Comparison of ENCODE assay signal across 1 cellular context in the genomic region with DNA sequence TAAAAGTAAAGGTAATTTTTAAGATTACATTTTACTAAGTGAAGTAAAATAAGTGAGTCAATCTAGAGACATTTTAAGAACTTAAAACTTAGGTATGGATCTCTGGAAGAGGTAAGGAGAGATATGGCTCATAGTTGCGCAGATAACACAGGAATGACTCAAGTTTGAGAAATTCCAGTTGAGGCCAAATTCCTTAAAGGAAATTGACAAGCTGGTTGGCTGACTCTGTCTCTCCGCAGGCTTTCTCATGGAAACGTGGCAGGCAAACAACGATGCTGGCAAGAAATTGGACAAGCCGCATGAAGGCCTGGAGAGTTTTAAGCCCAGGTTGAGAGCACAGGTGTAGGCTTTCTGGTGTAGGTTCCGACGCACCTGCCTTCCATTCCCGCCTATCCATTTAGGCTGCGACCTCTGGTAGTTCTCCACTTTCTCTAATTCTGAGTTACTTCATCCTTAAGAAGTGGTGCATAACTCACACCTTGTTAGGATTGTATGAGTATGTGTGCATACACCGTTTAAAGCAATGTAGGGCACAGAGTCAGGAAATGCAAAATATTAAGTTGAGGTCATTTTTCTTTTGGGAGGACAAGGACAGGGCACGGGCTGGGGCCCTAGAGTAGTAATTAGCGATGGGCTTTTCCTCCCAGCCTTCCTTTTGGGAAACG.
A peak's percentile ranks its signal among the peaks of the same experiment; 100 is the strongest.
TF ChIP-seq lines count a peak whose summit lies in the region.

No MANE protein-coding gene starts in this region.

TF ChIP-seq in SK-N-SH, 30 proteins besides CTCF, POLR2A, EP300 and RAD21 (continued from another document):
- TF ChIP-seq, protein P1, sequence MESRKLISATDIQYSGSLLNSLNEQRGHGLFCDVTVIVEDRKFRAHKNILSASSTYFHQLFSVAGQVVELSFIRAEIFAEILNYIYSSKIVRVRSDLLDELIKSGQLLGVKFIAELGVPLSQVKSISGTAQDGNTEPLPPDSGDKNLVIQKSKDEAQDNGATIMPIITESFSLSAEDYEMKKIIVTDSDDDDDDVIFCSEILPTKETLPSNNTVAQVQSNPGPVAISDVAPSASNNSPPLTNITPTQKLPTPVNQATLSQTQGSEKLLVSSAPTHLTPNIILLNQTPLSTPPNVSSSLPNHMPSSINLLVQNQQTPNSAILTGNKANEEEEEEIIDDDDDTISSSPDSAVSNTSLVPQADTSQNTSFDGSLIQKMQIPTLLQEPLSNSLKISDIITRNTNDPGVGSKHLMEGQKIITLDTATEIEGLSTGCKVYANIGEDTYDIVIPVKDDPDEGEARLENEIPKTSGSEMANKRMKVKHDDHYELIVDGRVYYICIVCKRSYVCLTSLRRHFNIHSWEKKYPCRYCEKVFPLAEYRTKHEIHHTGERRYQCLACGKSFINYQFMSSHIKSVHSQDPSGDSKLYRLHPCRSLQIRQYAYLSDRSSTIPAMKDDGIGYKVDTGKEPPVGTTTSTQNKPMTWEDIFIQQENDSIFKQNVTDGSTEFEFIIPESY (IDR thresholded peaks at IDR 0.05; ENCODE audit: borderline replicate concordance, low read depth), result no peak
- peak; percentile 83 for TF ChIP-seq NFIC (IDR thresholded peaks at IDR 0.05; ENCODE audit: borderline replicate concordance)
- TF ChIP-seq CHD2 (IDR thresholded peaks at IDR 0.05; ENCODE audit: low read length, partially characterized antibody), result no peak
- no peak for TF ChIP-seq ELF1 (IDR thresholded peaks at IDR 0.05)
- no peak for TF ChIP-seq GATA2 (CRISPR knock-in tag; IDR thresholded peaks at IDR 0.05)
- peak; percentile 92 for TF ChIP-seq JUND (IDR thresholded peaks at IDR 0.05)
- no peak for TF ChIP-seq POLR2AphosphoS5 (IDR thresholded peaks at IDR 0.05; ENCODE audit: low read depth, low read length)
- no peak for TF ChIP-seq NRF1 (IDR thresholded peaks at IDR 0.05; ENCODE audit: low read depth, low read length)
- no peak for TF ChIP-seq RCOR1 (IDR thresholded peaks at IDR 0.05; ENCODE audit: low read length)
- TF ChIP-seq, protein P2, sequence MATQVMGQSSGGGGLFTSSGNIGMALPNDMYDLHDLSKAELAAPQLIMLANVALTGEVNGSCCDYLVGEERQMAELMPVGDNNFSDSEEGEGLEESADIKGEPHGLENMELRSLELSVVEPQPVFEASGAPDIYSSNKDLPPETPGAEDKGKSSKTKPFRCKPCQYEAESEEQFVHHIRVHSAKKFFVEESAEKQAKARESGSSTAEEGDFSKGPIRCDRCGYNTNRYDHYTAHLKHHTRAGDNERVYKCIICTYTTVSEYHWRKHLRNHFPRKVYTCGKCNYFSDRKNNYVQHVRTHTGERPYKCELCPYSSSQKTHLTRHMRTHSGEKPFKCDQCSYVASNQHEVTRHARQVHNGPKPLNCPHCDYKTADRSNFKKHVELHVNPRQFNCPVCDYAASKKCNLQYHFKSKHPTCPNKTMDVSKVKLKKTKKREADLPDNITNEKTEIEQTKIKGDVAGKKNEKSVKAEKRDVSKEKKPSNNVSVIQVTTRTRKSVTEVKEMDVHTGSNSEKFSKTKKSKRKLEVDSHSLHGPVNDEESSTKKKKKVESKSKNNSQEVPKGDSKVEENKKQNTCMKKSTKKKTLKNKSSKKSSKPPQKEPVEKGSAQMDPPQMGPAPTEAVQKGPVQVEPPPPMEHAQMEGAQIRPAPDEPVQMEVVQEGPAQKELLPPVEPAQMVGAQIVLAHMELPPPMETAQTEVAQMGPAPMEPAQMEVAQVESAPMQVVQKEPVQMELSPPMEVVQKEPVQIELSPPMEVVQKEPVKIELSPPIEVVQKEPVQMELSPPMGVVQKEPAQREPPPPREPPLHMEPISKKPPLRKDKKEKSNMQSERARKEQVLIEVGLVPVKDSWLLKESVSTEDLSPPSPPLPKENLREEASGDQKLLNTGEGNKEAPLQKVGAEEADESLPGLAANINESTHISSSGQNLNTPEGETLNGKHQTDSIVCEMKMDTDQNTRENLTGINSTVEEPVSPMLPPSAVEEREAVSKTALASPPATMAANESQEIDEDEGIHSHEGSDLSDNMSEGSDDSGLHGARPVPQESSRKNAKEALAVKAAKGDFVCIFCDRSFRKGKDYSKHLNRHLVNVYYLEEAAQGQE (IDR thresholded peaks at IDR 0.05; ENCODE audit: low read depth, low read length), result no peak
- TF ChIP-seq, protein P3, sequence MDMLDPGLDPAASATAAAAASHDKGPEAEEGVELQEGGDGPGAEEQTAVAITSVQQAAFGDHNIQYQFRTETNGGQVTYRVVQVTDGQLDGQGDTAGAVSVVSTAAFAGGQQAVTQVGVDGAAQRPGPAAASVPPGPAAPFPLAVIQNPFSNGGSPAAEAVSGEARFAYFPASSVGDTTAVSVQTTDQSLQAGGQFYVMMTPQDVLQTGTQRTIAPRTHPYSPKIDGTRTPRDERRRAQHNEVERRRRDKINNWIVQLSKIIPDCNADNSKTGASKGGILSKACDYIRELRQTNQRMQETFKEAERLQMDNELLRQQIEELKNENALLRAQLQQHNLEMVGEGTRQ (IDR thresholded peaks at IDR 0.05; ENCODE audit: borderline replicate concordance, low read depth, low read length), result no peak
- TF ChIP-seq FOXM1 (IDR thresholded peaks at IDR 0.05; ENCODE audit: low read depth), result no peak
- no peak for TF ChIP-seq MEF2A (IDR thresholded peaks at IDR 0.05; ENCODE audit: borderline replicate concordance, low read depth)
- no peak for TF ChIP-seq SMC3 (IDR thresholded peaks at IDR 0.05; ENCODE audit: low read depth, low read length)
- TF ChIP-seq RFX5 (IDR thresholded peaks at IDR 0.05; ENCODE audit: low read length), result no peak
- TF ChIP-seq, protein P4, sequence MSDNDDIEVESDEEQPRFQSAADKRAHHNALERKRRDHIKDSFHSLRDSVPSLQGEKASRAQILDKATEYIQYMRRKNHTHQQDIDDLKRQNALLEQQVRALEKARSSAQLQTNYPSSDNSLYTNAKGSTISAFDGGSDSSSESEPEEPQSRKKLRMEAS (IDR thresholded peaks at IDR 0.05; ENCODE audit: low read depth), result peak; percentile 94
- no peak for TF ChIP-seq MXI1 (IDR thresholded peaks at IDR 0.05; ENCODE audit: low read depth, low read length)
- TF ChIP-seq, protein P5, sequence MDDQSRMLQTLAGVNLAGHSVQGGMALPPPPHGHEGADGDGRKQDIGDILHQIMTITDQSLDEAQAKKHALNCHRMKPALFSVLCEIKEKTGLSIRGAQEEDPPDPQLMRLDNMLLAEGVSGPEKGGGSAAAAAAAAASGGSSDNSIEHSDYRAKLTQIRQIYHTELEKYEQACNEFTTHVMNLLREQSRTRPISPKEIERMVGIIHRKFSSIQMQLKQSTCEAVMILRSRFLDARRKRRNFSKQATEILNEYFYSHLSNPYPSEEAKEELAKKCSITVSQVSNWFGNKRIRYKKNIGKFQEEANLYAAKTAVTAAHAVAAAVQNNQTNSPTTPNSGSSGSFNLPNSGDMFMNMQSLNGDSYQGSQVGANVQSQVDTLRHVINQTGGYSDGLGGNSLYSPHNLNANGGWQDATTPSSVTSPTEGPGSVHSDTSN (IDR thresholded peaks at IDR 0.05), result peak; percentile 75
- TF ChIP-seq RXRA (IDR thresholded peaks at IDR 0.05; ENCODE audit: borderline replicate concordance, low read depth), result no peak
- peak; percentile 87 for TF ChIP-seq FOSL2 (IDR thresholded peaks at IDR 0.05; ENCODE audit: borderline replicate concordance, low read depth)
- TF ChIP-seq EZH2phosphoT487 (IDR thresholded peaks at IDR 0.05; ENCODE audit: borderline replicate concordance, low read depth), result no peak
